ENCODE assay signal across 1 cellular context in genomic region chr19:38649305-38650179, GRCh38.
A peak's percentile ranks its signal among the peaks of the same experiment; 100 is the strongest.
TF ChIP-seq lines count a peak whose summit lies in the region.

No MANE protein-coding gene starts in this region.

TF ChIP-seq in HepG2, 621 proteins besides CTCF, POLR2A, EP300 and RAD21 (continued from another document and continues in another):
- TF ChIP-seq ZNF580 (CRISPR knock-in tag; IDR thresholded peaks at IDR 0.05; ENCODE audit: borderline replicate concordance, low read depth) (0 out of 2 replicates have a peak, but pooled peaks have one; percentile 27), ZNF766 (CRISPR knock-in tag; IDR thresholded peaks at IDR 0.05; ENCODE audit: borderline replicate concordance) (no peak), TBX3 (IDR thresholded peaks at IDR 0.05; ENCODE audit: borderline replicate concordance) (no peak), ZNF143 (CRISPR knock-in tag; IDR thresholded peaks at IDR 0.05) (no peak), GPBP1L1 (CRISPR knock-in tag; IDR thresholded peaks at IDR 0.05) (no peak), ZNF451 (CRISPR knock-in tag; IDR thresholded peaks at IDR 0.05) (no peak), ZKSCAN8 (CRISPR knock-in tag; IDR thresholded peaks at IDR 0.05; ENCODE audit: borderline replicate concordance) (no peak), ZNF225 (CRISPR knock-in tag; IDR thresholded peaks at IDR 0.05) (no peak), ZNF367 (CRISPR knock-in tag; IDR thresholded peaks at IDR 0.05; ENCODE audit: borderline replicate concordance) (no peak), LCORL (IDR thresholded peaks at IDR 0.05) (peak; percentile 74; the same call in 1 of the 2 replicates), LCORL (CRISPR knock-in tag; IDR thresholded peaks at IDR 0.05) (peak; percentile 68; the same call in 1 of the 2 replicates), TBL1XR1 (IDR thresholded peaks at IDR 0.05; ENCODE audit: borderline replicate concordance, low read length, partially characterized antibody) (no peak), HOXD1 (CRISPR knock-in tag; IDR thresholded peaks at IDR 0.05) (no peak), ZBTB37 (CRISPR knock-in tag; IDR thresholded peaks at IDR 0.05) (0 out of 2 replicates have a peak, but pooled peaks have one; percentile 42), TCF12 (IDR thresholded peaks at IDR 0.05) (no peak), TCF12 (CRISPR knock-in tag; IDR thresholded peaks at IDR 0.05) (no peak), HMG20A (CRISPR knock-in tag; IDR thresholded peaks at IDR 0.05; ENCODE audit: borderline replicate concordance) (peak; percentile 41; the same call in 1 of the 2 replicates), KLF15 (CRISPR knock-in tag; IDR thresholded peaks at IDR 0.05; ENCODE audit: borderline replicate concordance) (no peak), ZFX (CRISPR knock-in tag; IDR thresholded peaks at IDR 0.05; ENCODE audit: low read depth) (peak; percentile 50), MEF2D (CRISPR knock-in tag; IDR thresholded peaks at IDR 0.05) (no peak), HDAC2 (CRISPR knock-in tag; IDR thresholded peaks at IDR 0.05) (peak; percentile 77), JDP2 (CRISPR knock-in tag; IDR thresholded peaks at IDR 0.05; ENCODE audit: borderline replicate concordance) (no peak), ZNF30 (CRISPR knock-in tag; IDR thresholded peaks at IDR 0.05) (no peak), ZBTB38 (CRISPR knock-in tag; IDR thresholded peaks at IDR 0.05) (no peak), MYNN (CRISPR knock-in tag; IDR thresholded peaks at IDR 0.05; ENCODE audit: low read depth) (0 out of 2 replicates have a peak, but pooled peaks have one; percentile 47), NR2C2 (CRISPR knock-in tag; IDR thresholded peaks at IDR 0.05; ENCODE audit: borderline replicate concordance) (peak; percentile 47), ZNF557 (CRISPR knock-in tag; IDR thresholded peaks at IDR 0.05) (no peak), CERS6 (CRISPR knock-in tag; IDR thresholded peaks at IDR 0.05) (no peak), TERF1 (CRISPR knock-in tag; IDR thresholded peaks at IDR 0.05) (no peak), NR2F6 (IDR thresholded peaks at IDR 0.05) (peak; percentile 59), NR2F6 (CRISPR knock-in tag; IDR thresholded peaks at IDR 0.05) (peak; percentile 75), FIP1L1 (IDR thresholded peaks at IDR 0.05; ENCODE audit: borderline replicate concordance, insufficient read depth, low read depth, low read length) (no peak), ISL2 (CRISPR knock-in tag; IDR thresholded peaks at IDR 0.05) (peak; percentile 36), ZBTB1 (CRISPR knock-in tag; IDR thresholded peaks at IDR 0.05; ENCODE audit: borderline replicate concordance) (no peak), ZNF343 (CRISPR knock-in tag; IDR thresholded peaks at IDR 0.05) (0 out of 2 replicates have a peak, but pooled peaks have one; percentile 60), TMF1 (CRISPR knock-in tag; IDR thresholded peaks at IDR 0.05; ENCODE audit: low read depth) (no peak; the same call in none of the 2 replicates), RBFOX2 (IDR thresholded peaks at IDR 0.05; ENCODE audit: low read depth, low read length) (peak; percentile 79), KDM1A (CRISPR knock-in tag; IDR thresholded peaks at IDR 0.05) (no peak), DNMT3B (CRISPR knock-in tag; conservative IDR thresholded peaks at IDR 0.05) (no peak), POLR2AphosphoS5 (IDR thresholded peaks at IDR 0.05; ENCODE audit: low read depth, low read length) (peak; percentile 45; the same call in 1 of the 2 replicates), KMT2A (CRISPR knock-in tag; IDR thresholded peaks at IDR 0.05) (peak; percentile 49; the same call in 1 of the 2 replicates), ZNF317 (CRISPR knock-in tag; IDR thresholded peaks at IDR 0.05) (no peak), ATM (IDR thresholded peaks at IDR 0.05; ENCODE audit: borderline replicate concordance) (no peak), SALL2 (CRISPR knock-in tag; IDR thresholded peaks at IDR 0.05) (peak; percentile 43; the same call in 1 of the 2 replicates), CC2D1A (CRISPR knock-in tag; IDR thresholded peaks at IDR 0.05) (no peak), ZNF75D (CRISPR knock-in tag; IDR thresholded peaks at IDR 0.05; ENCODE audit: borderline replicate concordance) (no peak)
- TF ChIP-seq, protein P1, sequence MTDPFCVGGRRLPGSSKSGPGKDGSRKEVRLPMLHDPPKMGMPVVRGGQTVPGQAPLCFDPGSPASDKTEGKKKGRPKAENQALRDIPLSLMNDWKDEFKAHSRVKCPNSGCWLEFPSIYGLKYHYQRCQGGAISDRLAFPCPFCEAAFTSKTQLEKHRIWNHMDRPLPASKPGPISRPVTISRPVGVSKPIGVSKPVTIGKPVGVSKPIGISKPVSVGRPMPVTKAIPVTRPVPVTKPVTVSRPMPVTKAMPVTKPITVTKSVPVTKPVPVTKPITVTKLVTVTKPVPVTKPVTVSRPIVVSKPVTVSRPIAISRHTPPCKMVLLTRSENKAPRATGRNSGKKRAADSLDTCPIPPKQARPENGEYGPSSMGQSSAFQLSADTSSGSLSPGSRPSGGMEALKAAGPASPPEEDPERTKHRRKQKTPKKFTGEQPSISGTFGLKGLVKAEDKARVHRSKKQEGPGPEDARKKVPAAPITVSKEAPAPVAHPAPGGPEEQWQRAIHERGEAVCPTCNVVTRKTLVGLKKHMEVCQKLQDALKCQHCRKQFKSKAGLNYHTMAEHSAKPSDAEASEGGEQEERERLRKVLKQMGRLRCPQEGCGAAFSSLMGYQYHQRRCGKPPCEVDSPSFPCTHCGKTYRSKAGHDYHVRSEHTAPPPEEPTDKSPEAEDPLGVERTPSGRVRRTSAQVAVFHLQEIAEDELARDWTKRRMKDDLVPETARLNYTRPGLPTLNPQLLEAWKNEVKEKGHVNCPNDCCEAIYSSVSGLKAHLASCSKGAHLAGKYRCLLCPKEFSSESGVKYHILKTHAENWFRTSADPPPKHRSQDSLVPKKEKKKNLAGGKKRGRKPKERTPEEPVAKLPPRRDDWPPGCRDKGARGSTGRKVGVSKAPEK (CRISPR knock-in tag; IDR thresholded peaks at IDR 0.05; ENCODE audit: borderline replicate concordance), result no peak; the same call in 1 of the 2 replicates
- TF ChIP-seq, protein P2, sequence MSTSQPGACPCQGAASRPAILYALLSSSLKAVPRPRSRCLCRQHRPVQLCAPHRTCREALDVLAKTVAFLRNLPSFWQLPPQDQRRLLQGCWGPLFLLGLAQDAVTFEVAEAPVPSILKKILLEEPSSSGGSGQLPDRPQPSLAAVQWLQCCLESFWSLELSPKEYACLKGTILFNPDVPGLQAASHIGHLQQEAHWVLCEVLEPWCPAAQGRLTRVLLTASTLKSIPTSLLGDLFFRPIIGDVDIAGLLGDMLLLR (CRISPR knock-in tag; IDR thresholded peaks at IDR 0.05), result no peak
- TF ChIP-seq, protein P3, sequence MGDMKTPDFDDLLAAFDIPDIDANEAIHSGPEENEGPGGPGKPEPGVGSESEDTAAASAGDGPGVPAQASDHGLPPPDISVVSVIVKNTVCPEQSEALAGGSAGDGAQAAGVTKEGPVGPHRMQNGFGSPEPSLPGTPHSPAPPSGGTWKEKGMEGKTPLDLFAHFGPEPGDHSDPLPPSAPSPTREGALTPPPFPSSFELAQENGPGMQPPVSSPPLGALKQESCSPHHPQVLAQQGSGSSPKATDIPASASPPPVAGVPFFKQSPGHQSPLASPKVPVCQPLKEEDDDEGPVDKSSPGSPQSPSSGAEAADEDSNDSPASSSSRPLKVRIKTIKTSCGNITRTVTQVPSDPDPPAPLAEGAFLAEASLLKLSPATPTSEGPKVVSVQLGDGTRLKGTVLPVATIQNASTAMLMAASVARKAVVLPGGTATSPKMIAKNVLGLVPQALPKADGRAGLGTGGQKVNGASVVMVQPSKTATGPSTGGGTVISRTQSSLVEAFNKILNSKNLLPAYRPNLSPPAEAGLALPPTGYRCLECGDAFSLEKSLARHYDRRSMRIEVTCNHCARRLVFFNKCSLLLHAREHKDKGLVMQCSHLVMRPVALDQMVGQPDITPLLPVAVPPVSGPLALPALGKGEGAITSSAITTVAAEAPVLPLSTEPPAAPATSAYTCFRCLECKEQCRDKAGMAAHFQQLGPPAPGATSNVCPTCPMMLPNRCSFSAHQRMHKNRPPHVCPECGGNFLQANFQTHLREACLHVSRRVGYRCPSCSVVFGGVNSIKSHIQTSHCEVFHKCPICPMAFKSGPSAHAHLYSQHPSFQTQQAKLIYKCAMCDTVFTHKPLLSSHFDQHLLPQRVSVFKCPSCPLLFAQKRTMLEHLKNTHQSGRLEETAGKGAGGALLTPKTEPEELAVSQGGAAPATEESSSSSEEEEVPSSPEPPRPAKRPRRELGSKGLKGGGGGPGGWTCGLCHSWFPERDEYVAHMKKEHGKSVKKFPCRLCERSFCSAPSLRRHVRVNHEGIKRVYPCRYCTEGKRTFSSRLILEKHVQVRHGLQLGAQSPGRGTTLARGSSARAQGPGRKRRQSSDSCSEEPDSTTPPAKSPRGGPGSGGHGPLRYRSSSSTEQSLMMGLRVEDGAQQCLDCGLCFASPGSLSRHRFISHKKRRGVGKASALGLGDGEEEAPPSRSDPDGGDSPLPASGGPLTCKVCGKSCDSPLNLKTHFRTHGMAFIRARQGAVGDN (CRISPR knock-in tag; IDR thresholded peaks at IDR 0.05), result peak; percentile 77
- TF ChIP-seq, protein P4, sequence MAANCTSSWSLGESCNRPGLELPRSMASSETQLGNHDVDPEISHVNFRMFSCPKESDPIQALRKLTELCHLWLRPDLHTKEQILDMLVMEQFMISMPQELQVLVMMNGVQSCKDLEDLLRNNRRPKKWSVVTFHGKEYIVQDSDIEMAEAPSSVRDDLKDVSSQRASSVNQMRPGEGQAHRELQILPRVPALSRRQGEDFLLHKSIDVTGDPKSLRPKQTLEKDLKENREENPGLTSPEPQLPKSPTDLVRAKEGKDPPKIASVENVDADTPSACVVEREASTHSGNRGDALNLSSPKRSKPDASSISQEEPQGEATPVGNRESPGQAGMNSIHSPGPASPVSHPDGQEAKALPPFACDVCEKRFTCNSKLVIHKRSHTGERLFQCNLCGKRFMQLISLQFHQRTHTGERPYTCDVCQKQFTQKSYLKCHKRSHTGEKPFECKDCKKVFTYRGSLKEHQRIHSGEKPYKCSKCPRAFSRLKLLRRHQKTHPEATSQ (CRISPR knock-in tag; IDR thresholded peaks at IDR 0.05; ENCODE audit: borderline replicate concordance), result peak; percentile 55; the same call in 1 of the 2 replicates
- TF ChIP-seq, protein P5, sequence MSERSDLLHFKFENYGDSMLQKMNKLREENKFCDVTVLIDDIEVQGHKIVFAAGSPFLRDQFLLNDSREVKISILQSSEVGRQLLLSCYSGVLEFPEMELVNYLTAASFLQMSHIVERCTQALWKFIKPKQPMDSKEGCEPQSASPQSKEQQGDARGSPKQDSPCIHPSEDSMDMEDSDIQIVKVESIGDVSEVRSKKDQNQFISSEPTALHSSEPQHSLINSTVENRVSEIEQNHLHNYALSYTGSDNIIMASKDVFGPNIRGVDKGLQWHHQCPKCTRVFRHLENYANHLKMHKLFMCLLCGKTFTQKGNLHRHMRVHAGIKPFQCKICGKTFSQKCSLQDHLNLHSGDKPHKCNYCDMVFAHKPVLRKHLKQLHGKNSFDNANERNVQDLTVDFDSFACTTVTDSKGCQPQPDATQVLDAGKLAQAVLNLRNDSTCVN (CRISPR knock-in tag; IDR thresholded peaks at IDR 0.05; ENCODE audit: borderline replicate concordance), result peak; percentile 99
- TF ChIP-seq, protein P6, sequence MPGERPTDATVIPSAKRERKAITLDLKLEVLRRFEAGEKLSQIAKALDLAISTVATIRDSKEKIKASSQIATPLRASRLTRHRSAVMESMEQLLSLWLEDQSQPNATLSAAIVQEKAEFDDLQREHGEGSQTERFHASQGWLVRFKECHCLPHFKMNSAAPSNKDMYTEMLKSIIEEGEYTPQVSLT (CRISPR knock-in tag; IDR thresholded peaks at IDR 0.05; ENCODE audit: borderline replicate concordance, low read depth), result no peak
